ENCODE assay signal across 15 cellular contexts in the genomic region with DNA sequence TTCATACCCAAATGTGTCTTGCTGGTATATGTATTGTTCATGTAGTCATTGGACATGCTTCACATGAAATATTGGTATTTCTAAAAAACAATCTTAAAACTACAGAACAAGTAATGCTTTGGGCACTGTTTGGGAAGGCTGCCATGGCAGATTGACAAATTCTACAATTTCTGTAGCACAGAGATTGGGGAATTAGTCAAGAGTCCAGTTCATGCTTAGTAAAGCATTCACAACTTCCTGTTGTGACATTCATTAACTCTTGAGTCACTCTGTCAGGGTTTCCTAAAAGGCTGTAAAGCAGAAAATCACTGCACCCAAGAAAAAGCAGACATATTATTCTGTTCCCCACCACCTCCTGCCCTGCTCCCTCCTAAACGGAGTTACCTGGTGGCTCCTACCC.
DNase-seq lines count a peak whose midpoint lies in the region; ATAC-seq and TF ChIP-seq lines count a peak whose summit lies in the region.
"Had no signal": no experiment of that assay in that cellular context is flagged by ENCODE, and none has a peak within 500 bp of the region (broad histone marks: within the 10 kb centered on the region; RNA-seq: fewer than 3 reads in every experiment).

No MANE protein-coding gene starts in this region.

- H3K9me3 Mint-ChIP-seq in CD8-positive, alpha-beta T cell, result no peaks in the 10 kb centered on the region
- H3K9me3 Mint-ChIP-seq: stimulated activated memory B cell treated with anti-CD40 and anti-IgM and Interleukin-4, amounts not matched to agents 10 μg/mL and 1 μg/mL and 100 μg/mL, for 72 hours had no signal

- no peak overlapping the region for H3K27ac ChIP-seq in CD8-positive, alpha-beta T cell (ENCODE audit: low read depth, low read length)
- H3K27ac ChIP-seq: C4-2B, heart right ventricle had no signal

- TF ChIP-seq CTCF in AG04449 (IDR thresholded peaks at IDR 0.05; ENCODE audit: insufficient read depth, low read length, missing control alignments), result no peak
- TF ChIP-seq CTCF in fibroblast of pulmonary artery (IDR thresholded peaks at IDR 0.05; ENCODE audit: low read length, missing control alignments), result no peak
- TF ChIP-seq CTCF in CD8-positive, alpha-beta T cell (IDR thresholded peaks at IDR 0.05), result no peak

- no peaks in the 10 kb centered on the region for H3K4me1 Mint-ChIP-seq in CD8-positive, alpha-beta T cell (ENCODE audit: low read depth)
- H3K4me1 Mint-ChIP-seq: stimulated activated memory B cell treated with anti-CD40 and anti-IgM and Interleukin-4, amounts not matched to agents 10 μg/mL and 1 μg/mL and 100 μg/mL, for 72 hours had no signal

- H3K36me3 Mint-ChIP-seq in CD8-positive, alpha-beta T cell, result no peaks in the 10 kb centered on the region
- H3K36me3 Mint-ChIP-seq: stimulated activated memory B cell treated with anti-CD40 and anti-IgM and Interleukin-4, amounts not matched to agents 10 μg/mL and 1 μg/mL and 100 μg/mL, for 72 hours had no signal

- no peaks in the 10 kb centered on the region for H3K4me1 ChIP-seq in CD8-positive, alpha-beta T cell (ENCODE audit: insufficient read depth, low read length)

- H3K4me3 Mint-ChIP-seq in CD8-positive, alpha-beta T cell, result no peak overlapping the region
- H3K4me3 Mint-ChIP-seq: stimulated activated memory B cell treated with anti-CD40 and anti-IgM and Interleukin-4, amounts not matched to agents 10 μg/mL and 1 μg/mL and 100 μg/mL, for 72 hours had no signal

- no peaks in the 10 kb centered on the region for H3K27me3 ChIP-seq in CD8-positive, alpha-beta T cell (ENCODE audit: insufficient read depth, low read length)
- H3K27me3 ChIP-seq: heart right ventricle had no signal

- DNase-seq in AG04449 (ENCODE audit: low read depth, low spot score) (peak; percentile 52), NCI-H226 (peak; percentile 17), fibroblast of pulmonary artery (ENCODE audit: low read depth) (peak; percentile 80), SIG-M5 treated with dmso at 0.1 percent for 504 hours (lab: John Stamatoyannopoulos, UW; ENCODE audit: unreplicated experiment) (no peak)
- no peak for DNase-seq in CD8-positive, alpha-beta T cell
- DNase-seq: heart right ventricle; left colon; stimulated activated CD4-positive, alpha-beta T cell treated with anti-CD3 and anti-CD28 coated beads, Interleukin-2, amount 100 ng/mL, for 48 hours; SW 1271 had no signal

- CTCF ChIA-PET in AG04449 (lab: Yijun Ruan, JAX), result no interaction called here
- CTCF ChIA-PET in CD8-positive, alpha-beta T cell (lab: Charles Lee), result no interaction called here

- H3K27ac Mint-ChIP-seq in CD8-positive, alpha-beta T cell, result no peak overlapping the region
- H3K27ac Mint-ChIP-seq: stimulated activated memory B cell treated with anti-CD40 and anti-IgM and Interleukin-4, amounts not matched to agents 10 μg/mL and 1 μg/mL and 100 μg/mL, for 72 hours had no signal

- intact Hi-C loops in CD8-positive, alpha-beta T cell (cut with DNase I, micrococcal nuclease), result no loop called here

- H3K4me3 ChIP-seq in AG04449 (ENCODE audit: low read depth, low read length) (no peak overlapping the region), fibroblast of pulmonary artery (replicated peaks; ENCODE audit: low read depth, low read length) (no peak overlapping the region)
- no peak overlapping the region for H3K4me3 ChIP-seq in CD8-positive, alpha-beta T cell (ENCODE audit: low read depth, low read length)
- H3K4me3 ChIP-seq: heart right ventricle had no signal

- ATAC-seq in GM19043 (IDR thresholded peaks at IDR 0.05; ENCODE audit: low read depth, unreplicated experiment) (peak; percentile 59), HG03342 (IDR thresholded peaks at IDR 0.05; ENCODE audit: unreplicated experiment) (no peak), esophagus mucosa (no peak)
- no peak for ATAC-seq in CD8-positive, alpha-beta T cell
- ATAC-seq: activated CD4-positive, CD25-positive, alpha-beta regulatory T cell treated with anti-CD3 and anti-CD28 coated beads, Interleukin-2, amount 50 U/mL, for 24 hours; heart right ventricle; left colon; stimulated activated memory B cell treated with anti-CD40 and anti-IgM and Interleukin-4, amounts not matched to agents 10 μg/mL and 1 μg/mL and 100 μg/mL, for 72 hours had no signal

- no peaks in the 10 kb centered on the region for H3K36me3 ChIP-seq in CD8-positive, alpha-beta T cell (ENCODE audit: insufficient read depth, low read length)
- H3K36me3 ChIP-seq: heart right ventricle had no signal

- no peaks in the 10 kb centered on the region for H3K9me3 ChIP-seq in CD8-positive, alpha-beta T cell (ENCODE audit: low read length)
- H3K9me3 ChIP-seq: heart right ventricle had no signal

- H3K27me3 Mint-ChIP-seq in CD8-positive, alpha-beta T cell (ENCODE audit: low read depth), result peaks cover 4% of the 10 kb centered on the region

- POLR2A ChIA-PET in AG04449 (lab: Yijun Ruan, JAX), result no interaction called here
- POLR2A ChIA-PET in CD8-positive, alpha-beta T cell (lab: Charles Lee), result no interaction called here

Comparison
In these comparisons a context has a peak if more than half of its experiments do, and no peak if none do; other contexts are left out.
1. DNase-seq: peak in AG04449 (single experiment), NCI-H226 (single experiment) and fibroblast of pulmonary artery (single experiment); none in SIG-M5 treated with dmso at 0.1 percent for 504 hours (single experiment) and CD8-positive, alpha-beta T cell (0 of 7).